ENCODE assay signal across 8 cellular contexts in genomic region chr6:33453361-33454008, GRCh38. TPM values are rescaled to one million over a fixed set of nuclear protein-coding genes. Genes with fewer than 3 reads are reported as not detected.
A peak's percentile ranks its signal among the peaks of the same experiment; 100 is the strongest.
DNase-seq lines count a peak whose midpoint lies in the region; ATAC-seq and TF ChIP-seq lines count a peak whose summit lies in the region.

No MANE protein-coding gene starts in this region.

- no peak overlapping the region for H3K9ac ChIP-seq in HUES48 (ENCODE audit: low read depth, low read length)

- POLR2A ChIA-PET in AG04450 (lab: Yijun Ruan, JAX) = interaction anchor here (0.6 to 1.6 kb wide), 5 partner anchors 13 to 126 kb away, joined by 3 to 6 read pairs (median 5); partner anchors contain the start of genes BAK1 and CUTA

- intact Hi-C loops in body of pancreas (cut with DNase I) = no loop called here

- no peak for TF ChIP-seq POLR2A in body of pancreas (IDR thresholded peaks at IDR 0.05)

- H3K4me3 ChIP-seq in AG04450 (ENCODE audit: low read depth, low read length) (peak overlapping the region; percentile 91), HUES48 (ENCODE audit: low read depth, low read length) (peak overlapping the region; percentile 72), body of pancreas (peak overlapping the region; percentile 52 to 57)

- H3K27me3 ChIP-seq in AG04450 (ENCODE audit: control insufficient read depth, insufficient read depth, low read length) (no peaks in the 10 kb centered on the region), HUES48 (ENCODE audit: control insufficient read depth, insufficient read depth, low read length) (no peaks in the 10 kb centered on the region), body of pancreas (no peaks in the 10 kb centered on the region)

- H3K27ac ChIP-seq in AG04450 (ENCODE audit: low read depth, low read length) (no peak overlapping the region), HUES48 (ENCODE audit: low read depth, low read length) (peak overlapping the region; percentile 84), body of pancreas (peak overlapping the region; percentile 33 to 80 (median 60))

- CTCF ChIA-PET in AG04450 (lab: Charles Lee) = interaction anchor here (1.4 to 1.7 kb wide), 2 partner anchors 63 to 69 kb away, joined by 6 read pairs; no protein-coding TSS in a partner anchor

- TF ChIP-seq CTCF in AG04450 (IDR thresholded peaks at IDR 0.05; ENCODE audit: low read depth, low read length) = no peak
- no peak for TF ChIP-seq CTCF in body of pancreas (IDR thresholded peaks at IDR 0.05)

- ATAC-seq in body of pancreas (no peak), GM18909 (IDR thresholded peaks at IDR 0.05; ENCODE audit: poor library complexity, unreplicated experiment) (no peak), esophagus mucosa (no peak)

- H3K4me1 ChIP-seq in HUES48 (ENCODE audit: control insufficient read depth, insufficient read depth, low read length) (0 out of 2 replicates have a peak, but pooled peaks cover 10% of the 10 kb centered on the region), body of pancreas (peaks cover 18% of the 10 kb centered on the region)

- H3K9me3 ChIP-seq in AG04450 (ENCODE audit: control insufficient read depth, insufficient read depth, low read length) (no peaks in the 10 kb centered on the region), HUES48 (ENCODE audit: control insufficient read depth, insufficient read depth, low read length) (no peaks in the 10 kb centered on the region), body of pancreas (no peaks in the 10 kb centered on the region)

- H3K36me3 ChIP-seq in HUES48 (ENCODE audit: control insufficient read depth, insufficient read depth, low read length) (peaks cover 52% of the 10 kb centered on the region), body of pancreas (replicated peaks in 1 of 2; ENCODE audit: insufficient read depth in 1 of 2, low read depth in 2 of 2) (no peaks in the 10 kb centered on the region)

- no peak for DNase-seq in AG04450 (ENCODE audit: low read depth, low spot score)
- DNase-seq in body of pancreas = no peak
- DNase-seq in mesenteric fat pad (ENCODE audit: low spot score) = peak; percentile 2
- no peak for DNase-seq in KG1 (lab: John Stamatoyannopoulos, UW)
- no peak for DNase-seq in anterior cingulate cortex (lab: John Stamatoyannopoulos, UW)

- WGBS in body of pancreas, 2 donors = 1% methylated on average over 12 of the region's 12 CpGs

RNA-seq across cellular contexts. Expression of gene ZBTB9, which starts 0.9 kb away (rescaled TPM):
- polyA plus RNA-seq in AG04450 (2011; rRNA removed) = 5.8 and 6.0 TPM in 2 replicates
- polyA minus RNA-seq in AG04450 (2011; rRNA and poly(A)+ RNA removed) = 7.7 and 8.0 TPM in 2 replicates
- total RNA-seq in body of pancreas (1 to 10 TPM; 1.8 to 5.3 TPM), mesenteric fat pad (4.6 TPM), esophagus mucosa (5.5 TPM)

RNA-seq across cellular contexts. Expression of gene SYNGAP1, which starts 33.6 kb away (rescaled TPM):
- 5.3 and 6.5 TPM in 2 replicates for polyA plus RNA-seq in AG04450 (2011; rRNA removed)
- polyA minus RNA-seq in AG04450 (2011; rRNA and poly(A)+ RNA removed) = 7.9 and 9.1 TPM in 2 replicates
- 1 to 10 TPM; 5.4 to 5.6 TPM for total RNA-seq in body of pancreas
- 14.1 TPM for total RNA-seq in mesenteric fat pad
- total RNA-seq in esophagus mucosa = 7.1 TPM

RNA-seq across cellular contexts. Expression of gene CUTA, which starts 35.6 kb away (rescaled TPM):
- polyA plus RNA-seq in AG04450 (2011; rRNA removed) = 298 and 340 TPM in 2 replicates
- polyA minus RNA-seq in AG04450 (2011; rRNA and poly(A)+ RNA removed) = 153 and 179 TPM in 2 replicates
- total RNA-seq in body of pancreas (100 to 1,000 TPM in 1 of 2 donors, 10 to 100 TPM in 1; 87.7 to 126 TPM), mesenteric fat pad (103 TPM), esophagus mucosa (92.4 TPM)

RNA-seq across cellular contexts. Expression of gene PHF1, which starts 42.7 kb away (rescaled TPM):
- polyA plus RNA-seq in AG04450 (2011; rRNA removed) = 26.6 and 29.7 TPM in 2 replicates
- polyA minus RNA-seq in AG04450 (2011; rRNA and poly(A)+ RNA removed) = 23.6 and 32.0 TPM in 2 replicates
- total RNA-seq in body of pancreas (10 to 100 TPM; 58.3 to 73.9 TPM), mesenteric fat pad (42.5 TPM), esophagus mucosa (13.4 TPM)
